Comparison of ENCODE assay signal across 9 cellular contexts in genomic region chr11:2497951-2498350, GRCh38. TPM values are rescaled to one million over a fixed set of nuclear protein-coding genes. Genes with fewer than 3 reads are reported as not detected.
"Had no signal": no experiment of that assay in that cellular context is flagged by ENCODE, and none has a peak within 500 bp of the region (broad histone marks: within the 10 kb centered on the region; RNA-seq: fewer than 3 reads in every experiment).

No MANE protein-coding gene starts in this region.

RNA-seq across cellular contexts. Expression of gene KCNQ1, which starts 53.1 kb away (rescaled TPM):
- total RNA-seq: LHCN-M2, MCF 10A, NCI-H460, PC-9, RPMI7951, SJCRH30 had no signal

RNA-seq across cellular contexts. Expression of gene TRPM5, which starts 53.6 kb away (rescaled TPM):
- total RNA-seq: LHCN-M2, MCF 10A, NCI-H460, OCI-LY7, PC-9, Right ventricle myocardium inferior, RPMI7951, SJCRH30, SK-MEL-5 had no signal
